In the genomic region with DNA sequence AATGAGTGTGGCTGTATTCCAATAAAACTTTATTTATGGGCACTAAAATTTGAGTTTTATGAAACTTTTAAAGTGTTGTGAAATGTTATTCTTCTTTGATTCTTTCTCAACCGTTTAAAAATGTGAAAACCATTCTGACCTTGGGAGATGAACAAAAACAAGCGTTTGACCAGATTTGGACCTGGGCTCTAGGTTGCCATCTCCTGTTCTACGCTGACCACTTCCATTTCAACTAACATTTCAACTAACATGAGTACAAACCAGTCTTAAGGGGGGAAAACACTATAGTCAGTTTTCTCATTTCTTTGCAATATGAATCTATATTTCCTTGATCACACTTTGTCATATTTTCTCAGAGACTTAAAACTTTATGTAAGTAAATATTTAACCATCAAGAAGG, we compare ENCODE assay signal across 16 cellular contexts.
DNase-seq lines count a peak whose midpoint lies in the region; ATAC-seq, FAIRE-seq and TF ChIP-seq lines count a peak whose summit lies in the region.
"Had no signal": no experiment of that assay in that cellular context is flagged by ENCODE, and none has a peak within 500 bp of the region (broad histone marks: within the 10 kb centered on the region; RNA-seq: fewer than 3 reads in every experiment).

No MANE protein-coding gene starts in this region.

- H3K4me3 ChIP-seq in SK-N-SH (ENCODE audit: low read depth in 2 of 2, low read length in 1 of 2), result no peak overlapping the region
- H3K4me3 ChIP-seq in H1 (ENCODE audit: extremely low read depth in 1 of 4, insufficient read depth in 2 of 4, low read depth in 3 of 4, low read length in 4 of 4), result no peak overlapping the region

- H3F3A ChIP-seq in SK-N-SH (replicated peaks; ENCODE audit: insufficient read depth), result no peaks in the 10 kb centered on the region

- H2BK5ac ChIP-seq in H1 (ENCODE audit: low read depth, low read length), result no peak overlapping the region

- H3K36me3 ChIP-seq in SK-N-SH (replicated peaks in 1 of 2; ENCODE audit: control insufficient read depth in 1 of 2, insufficient read depth in 2 of 2, low read length in 1 of 2) (no peaks in the 10 kb centered on the region), H1 (ENCODE audit: control insufficient read depth in 2 of 4, insufficient read depth in 4 of 4, low read length in 3 of 4) (no peaks in the 10 kb centered on the region)

- no peak overlapping the region for H3K18ac ChIP-seq in H1 (ENCODE audit: extremely low read depth, low read length)

- no peaks in the 10 kb centered on the region for H4K20me1 ChIP-seq in SK-N-SH (ENCODE audit: insufficient read depth)
- H4K20me1 ChIP-seq in H1 (replicated peaks in 1 of 2; ENCODE audit: control insufficient read depth in 1 of 2, insufficient read depth in 2 of 2, low read length in 2 of 2), result no peaks in the 10 kb centered on the region

- H3K27ac ChIP-seq in SK-N-SH (ENCODE audit: low read depth in 2 of 2, low read length in 1 of 2), result no peak overlapping the region
- H3K27ac ChIP-seq in H1 (ENCODE audit: low read depth, low read length), result no peak overlapping the region

- H2BK12ac ChIP-seq in H1 (ENCODE audit: low read depth, low read length), result no peak overlapping the region

- CTCF ChIA-PET in SK-N-SH (lab: Yijun Ruan, JAX), result no interaction called here
- CTCF ChIA-PET in H1 (lab: Charles Lee; ENCODE audit: partially characterized antibody), result interaction anchor here (1.1 kb wide), 1 partner anchor 8 kb away, joined by 4 read pairs; no protein-coding TSS in a partner anchor

- no peak overlapping the region for H3K23ac ChIP-seq in H1 (ENCODE audit: insufficient read length)

- TF ChIP-seq EP300 in SK-N-SH (IDR thresholded peaks at IDR 0.05; ENCODE audit: borderline replicate concordance in 1 of 2, low read depth in 1 of 2, low read length in 1 of 2) (no peak), H1 (IDR thresholded peaks at IDR 0.05; ENCODE audit: borderline replicate concordance in 1 of 2, low read depth in 2 of 2, low read length in 2 of 2) (no peak)

- no peak overlapping the region for H2BK15ac ChIP-seq in H1 (ENCODE audit: low read length)

- no peaks in the 10 kb centered on the region for H3K9me2 ChIP-seq in SK-N-SH

- H4K8ac ChIP-seq in H1 (ENCODE audit: extremely low read depth, insufficient read depth, low read length), result no peak overlapping the region

- POLR2A ChIA-PET in SK-N-SH (lab: Yijun Ruan, JAX), result no interaction called here
- POLR2A ChIA-PET in H1 (lab: Charles Lee; ENCODE audit: partially characterized antibody), result no interaction called here

- H3K79me1 ChIP-seq in H1 (ENCODE audit: low read depth, low read length), result no peaks in the 10 kb centered on the region

- no peak overlapping the region for H2AK5ac ChIP-seq in H1 (ENCODE audit: low read depth, low read length)

- no peak overlapping the region for H4K5ac ChIP-seq in H1 (ENCODE audit: insufficient read length, low read depth, low read length)

- H2BK20ac ChIP-seq in H1 (ENCODE audit: low read length), result no peak overlapping the region

- H3K14ac ChIP-seq in H1 (ENCODE audit: insufficient read length), result no peak overlapping the region

- ATAC-seq in SK-N-SH treated with all-trans-retinoic acid at 6 μM for 48 hours, result no peak
- no peak for ATAC-seq in HG02840 (IDR thresholded peaks at IDR 0.05; ENCODE audit: low FRiP score, unreplicated experiment)
- ATAC-seq in HG02870 (IDR thresholded peaks at IDR 0.05; ENCODE audit: unreplicated experiment), result no peak
- ATAC-seq in GM19452 (IDR thresholded peaks at IDR 0.05; ENCODE audit: unreplicated experiment), result no peak

- H3K27me3 ChIP-seq in SK-N-SH (ENCODE audit: insufficient read depth) (no peaks in the 10 kb centered on the region), H1 (replicated peaks in 1 of 4; ENCODE audit: control insufficient read depth in 3 of 4, extremely low read depth in 1 of 4, insufficient read depth in 3 of 4, low read length in 3 of 4) (no peaks in the 10 kb centered on the region)

- peak; percentile 41 for TF ChIP-seq RAD21 in SK-N-SH (IDR thresholded peaks at IDR 0.05; ENCODE audit: low read length)
- TF ChIP-seq RAD21 in H1 (IDR thresholded peaks at IDR 0.05 in 1 of 2, conservative IDR thresholded peaks at IDR 0.05 in 1 of 2; ENCODE audit: low read depth in 2 of 2, low read length in 2 of 2), result peak; percentile 33 to 38; a peak in 3 of 4 replicates

- no peaks in the 10 kb centered on the region for H3K23me2 ChIP-seq in H1 (ENCODE audit: low read depth, low read length)

- H3K79me2 ChIP-seq in SK-N-SH (ENCODE audit: insufficient read depth) (no peaks in the 10 kb centered on the region), H1 (ENCODE audit: control insufficient read depth in 1 of 2, insufficient read depth in 2 of 2, low read length in 2 of 2) (no peaks in the 10 kb centered on the region)

- TF ChIP-seq POLR2A in H1 (IDR thresholded peaks at IDR 0.05; ENCODE audit: control extremely low read depth in 1 of 2, low read depth in 2 of 2, low read length in 2 of 2), result no peak

- H3K4me2 ChIP-seq in SK-N-SH (no peak overlapping the region), H1 (ENCODE audit: insufficient read depth in 1 of 2, low read depth in 2 of 2, low read length in 2 of 2) (no peak overlapping the region)

- 22% methylated on average over 3 of the region's 3 CpGs for WGBS in SK-N-SH (ENCODE audit: low lambda C conversion rate)
- 87% methylated on average over 3 of the region's 3 CpGs; no CpG with 5 or more reads in 1 of the 2 experiments for WGBS in H1 (ENCODE audit: extremely low coverage in 1 of 2, insufficient coverage in 1 of 2, insufficient read length in 1 of 2, insufficient replicate concordance in 2 of 2, low coverage in 1 of 2, low lambda C conversion rate in 2 of 2, missing lambda C conversion rate in 1 of 2), 2 experiments

- H3K9me3 ChIP-seq in SK-N-SH, result no peaks in the 10 kb centered on the region
- H3K9me3 ChIP-seq in H1 (ENCODE audit: insufficient read depth in 2 of 2, low read depth in 1 of 2, low read length in 1 of 2), result no peaks in the 10 kb centered on the region

- no peak overlapping the region for H2BK120ac ChIP-seq in H1 (replicated peaks; ENCODE audit: low read depth, low read length)

- FAIRE-seq in H1 (lab: Jason Lieb, UNC), result peak; percentile 36

- TF ChIP-seq CTCF in SK-N-SH (IDR thresholded peaks at IDR 0.05) (peak; percentile 24), H1 (IDR thresholded peaks at IDR 0.05; ENCODE audit: control extremely low read depth in 1 of 3, insufficient read depth in 1 of 3, low read depth in 1 of 3, low read length in 3 of 3) (peak in 2 of 3 experiments; percentile 15 to 19; a peak in 1 of 4 replicates)

- H3K4ac ChIP-seq in H1 (replicated peaks; ENCODE audit: insufficient read length, low read depth, low read length), result no peak overlapping the region

- H2AFZ ChIP-seq in SK-N-SH (ENCODE audit: low read depth) (no peak overlapping the region), H1 (ENCODE audit: low read length) (no peak overlapping the region)

- no peak overlapping the region for H3K56ac ChIP-seq in H1 (replicated peaks; ENCODE audit: insufficient read length, low read depth, low read length)

- no peak overlapping the region for H4K91ac ChIP-seq in H1 (replicated peaks; ENCODE audit: insufficient read length, low read length)

- no peak overlapping the region for H3K9ac ChIP-seq in SK-N-SH
- H3K9ac ChIP-seq in H1 (replicated peaks in 1 of 4; ENCODE audit: extremely low read depth in 1 of 4, low read depth in 3 of 4, low read length in 3 of 4), result no peak overlapping the region

- H3K4me1 ChIP-seq in SK-N-SH (ENCODE audit: control insufficient read depth in 1 of 2, insufficient read depth in 2 of 2, low read depth in 1 of 2, low read length in 1 of 2), result no peaks in the 10 kb centered on the region
- peaks cover 0 to 4% (median 2%) of the 10 kb centered on the region in 4 experiments; a peak in 3 of 7 replicates for H3K4me1 ChIP-seq in H1 (replicated peaks in 1 of 4; ENCODE audit: control insufficient read depth in 3 of 4, insufficient read depth in 4 of 4, low read length in 3 of 4)

- DNase-seq in SK-N-SH (no peak), NCI-H1092 (lab: John Stamatoyannopoulos, UW) (peak; percentile 3), H1 (ENCODE audit: low read depth in 1 of 2, low spot score in 2 of 2) (no peak), pons (ENCODE audit: low spot score) (peak; percentile 9)
- DNase-seq: activated CD4-positive, alpha-beta T cell treated with anti-CD3 and anti-CD28 coated beads for 1 hour; activated T-cell treated with anti-CD3 and anti-CD28 coated beads, Interleukin-2, amount 50 U/mL, for 24 hours; effector CD4-positive, alpha-beta T cell; hippocampal formation; mesenchymal stem cell; NCI-H1930; occipital lobe; trophoblast cell had no signal

TF ChIP-seq in SK-N-SH, 30 proteins besides CTCF, POLR2A, EP300 and RAD21 (continues in another document):
- TF ChIP-seq SMC3 (IDR thresholded peaks at IDR 0.05; ENCODE audit: low read depth, low read length), result peak; percentile 21

TF ChIP-seq in SK-N-SH treated with all-trans-retinoic acid at 6 μM for 48 hours, 23 proteins besides CTCF, POLR2A, EP300 and RAD21 (continues in another document):
- TF ChIP-seq PPARA (CRISPR knock-in tag; IDR thresholded peaks at IDR 0.05; ENCODE audit: borderline replicate concordance) (no peak), ZFP30 (CRISPR knock-in tag; IDR thresholded peaks at IDR 0.05) (no peak), SNAI2 (CRISPR knock-in tag; IDR thresholded peaks at IDR 0.05) (no peak), ESRRG (CRISPR knock-in tag; IDR thresholded peaks at IDR 0.05) (no peak)

TF ChIP-seq in H1, 55 proteins besides CTCF, POLR2A, EP300 and RAD21:
- TF ChIP-seq CREB1 (IDR thresholded peaks at IDR 0.05), result no peak
TF ChIP-seq in H1: peak in this region for 0.

Comparison
In these comparisons a context has a peak if more than half of its experiments do, and no peak if none do; other contexts are left out.
1. DNase-seq: peak in NCI-H1092 (single experiment) and pons (single experiment); none in SK-N-SH (single experiment) and H1 (0 of 2).
2. Of the 17 proteins assayed by ChIP-seq in both H1 and SK-N-SH: peak only in H1: none; only in SK-N-SH: none; in both: CTCF and RAD21; in neither: 15.